In the genomic region with DNA sequence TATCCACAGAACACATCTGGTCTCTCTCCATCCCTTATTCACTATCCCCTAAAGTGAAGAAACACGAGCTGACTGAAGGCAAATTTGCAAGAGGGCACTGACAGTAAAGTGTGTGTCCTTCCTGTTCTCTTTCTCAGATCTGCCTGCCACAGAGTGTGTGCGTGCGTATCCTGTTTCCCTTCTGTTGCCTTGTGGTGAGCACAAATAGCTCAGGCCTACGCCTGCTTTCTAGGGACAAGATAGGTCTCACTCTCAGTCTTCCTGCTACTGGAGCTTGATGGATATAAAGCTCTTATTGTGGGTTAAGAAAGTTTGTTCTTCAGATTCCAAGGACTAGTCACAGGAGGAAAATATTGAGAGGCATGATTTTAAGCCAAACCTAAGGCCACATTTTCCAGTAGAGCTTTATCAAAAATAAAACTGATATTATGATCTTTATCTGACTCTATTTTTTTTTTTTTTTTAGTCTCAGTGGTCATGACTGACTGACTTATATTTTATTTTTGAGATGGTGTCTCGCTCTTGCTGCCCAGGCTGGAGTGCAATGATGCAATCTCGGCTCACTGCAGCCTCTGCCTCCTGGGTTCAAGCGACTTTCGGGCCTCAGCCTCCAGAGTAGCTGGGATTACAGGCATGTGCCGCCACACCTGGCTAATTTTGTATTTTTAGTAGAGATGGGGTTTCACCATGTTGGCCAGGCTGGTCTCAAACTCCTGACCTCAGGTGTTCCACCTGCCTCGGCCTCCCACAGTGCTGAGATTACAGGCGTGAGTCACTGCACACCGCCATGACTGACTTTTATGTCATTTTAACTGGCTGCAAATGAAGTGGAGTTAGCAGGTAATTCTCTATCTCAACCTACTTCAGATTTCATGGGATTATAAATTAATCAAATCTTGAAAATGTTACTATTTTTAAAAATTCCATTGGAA, we compare ENCODE assay signal across 9 cellular contexts.
A peak's percentile ranks its signal among the peaks of the same experiment; 100 is the strongest.
DNase-seq lines count a peak whose midpoint lies in the region; ATAC-seq and TF ChIP-seq lines count a peak whose summit lies in the region.
"Had no signal": no experiment of that assay in that cellular context is flagged by ENCODE, and none has a peak within 500 bp of the region (broad histone marks: within the 10 kb centered on the region; RNA-seq: fewer than 3 reads in every experiment).

No MANE protein-coding gene starts in this region.

- H3K4me3 ChIP-seq in psoas muscle: no peak overlapping the region

- ATAC-seq in GM19452 (IDR thresholded peaks at IDR 0.05; ENCODE audit: unreplicated experiment) (peak; percentile 99), HG03432 (IDR thresholded peaks at IDR 0.05; ENCODE audit: unreplicated experiment) (peak; percentile 99), psoas muscle (peak; percentile 81 to 91 (median 88))
- ATAC-seq: right cardiac atrium had no signal

- no peaks in the 10 kb centered on the region for H3K27me3 ChIP-seq in psoas muscle (ENCODE audit: insufficient read depth in 3 of 3, low read length in 2 of 3)

- H3K9me3 ChIP-seq in psoas muscle: no peaks in the 10 kb centered on the region

- no peaks in the 10 kb centered on the region for H3K4me1 ChIP-seq in psoas muscle

- DNase-seq in ELR (ENCODE audit: low read depth) (peak; percentile 65), T-helper 9 cell (peak; percentile 4), dedifferentiated amniotic fluid mesenchymal stem cell (ENCODE audit: extremely low spot score) (peak; percentile 52), psoas muscle (no peak), DMS79 (lab: John Stamatoyannopoulos, UW) (no peak), occipital lobe (lab: John Stamatoyannopoulos, UW) (no peak)

- H3K27ac ChIP-seq in psoas muscle: no peak overlapping the region

- intact Hi-C loops in psoas muscle (cut with DNase I): no loop called here

- 70 to 80% (median 78%) methylated on average over 12 of the region's 12 CpGs for WGBS in psoas muscle, 3 donors

- no peak for TF ChIP-seq CTCF in psoas muscle (IDR thresholded peaks at IDR 0.05)

- H3K36me3 ChIP-seq in psoas muscle (ENCODE audit: insufficient read depth in 1 of 2, low read depth in 1 of 2): no peaks in the 10 kb centered on the region

Comparison
In these comparisons a context has a peak if more than half of its experiments do, and no peak if none do; other contexts are left out.
1. DNase-seq: peak in ELR (single experiment), T-helper 9 cell (single experiment) and dedifferentiated amniotic fluid mesenchymal stem cell (single experiment); none in psoas muscle (0 of 2), DMS79 (single experiment) and occipital lobe (single experiment).
2. Peak in every context shown above with its lines, with median percentiles within 50 percentile points of each other: ATAC-seq.